In genomic region chr9:33295571-33295970, GRCh38 we compare ENCODE assay signal across 12 cellular contexts. TPM values are rescaled to one million over a fixed set of nuclear protein-coding genes. Genes with fewer than 3 reads are reported as not detected.
DNase-seq lines count a peak whose midpoint lies in the region; ATAC-seq and TF ChIP-seq lines count a peak whose summit lies in the region.
"Had no signal": no experiment of that assay in that cellular context is flagged by ENCODE, and none has a peak within 500 bp of the region (broad histone marks: within the 10 kb centered on the region; RNA-seq: fewer than 3 reads in every experiment).

No MANE protein-coding gene starts in this region.

- H3K27ac Mint-ChIP-seq in activated naive CD8-positive, alpha-beta T cell treated with anti-CD3 and anti-CD28 coated beads for 36 hours, result peak overlapping the region; percentile 69

- no peaks in the 10 kb centered on the region for H3K27me3 ChIP-seq in prostate gland (replicated peaks; ENCODE audit: insufficient read depth)
- H3K27me3 ChIP-seq: esophagus squamous epithelium, sigmoid colon had no signal

- no peaks in the 10 kb centered on the region for H3K27me3 Mint-ChIP-seq in activated naive CD8-positive, alpha-beta T cell treated with anti-CD3 and anti-CD28 coated beads for 36 hours

- peak overlapping the region; percentile 12 for H3K4me3 Mint-ChIP-seq in activated naive CD8-positive, alpha-beta T cell treated with anti-CD3 and anti-CD28 coated beads for 36 hours

- H3K27ac ChIP-seq in prostate gland, result no peak overlapping the region
- H3K27ac ChIP-seq: esophagus squamous epithelium, sigmoid colon had no signal

- H3K9me3 Mint-ChIP-seq in activated naive CD8-positive, alpha-beta T cell treated with anti-CD3 and anti-CD28 coated beads for 36 hours, result no peaks in the 10 kb centered on the region

- in situ Hi-C loops in GM13976 (cut with MboI; ENCODE audit: low sequenced_read_pairs, unreplicated experiment), result no loop called here

- H3K4me3 ChIP-seq in prostate gland, result no peak overlapping the region
- H3K4me3 ChIP-seq: esophagus squamous epithelium, sigmoid colon had no signal

- H3K36me3 ChIP-seq in prostate gland, result peaks cover 0 to 15% of the 10 kb centered on the region in 2 donors

- no peak for TF ChIP-seq POLR2A in prostate gland (IDR thresholded peaks at IDR 0.05)

- intact Hi-C loops in prostate gland (cut with DNase I), result no loop called here

- H3K36me3 Mint-ChIP-seq in activated naive CD8-positive, alpha-beta T cell treated with anti-CD3 and anti-CD28 coated beads for 36 hours, result peaks cover 72% of the 10 kb centered on the region

- TF ChIP-seq CTCF in GM13976 (IDR thresholded peaks at IDR 0.05; ENCODE audit: borderline replicate concordance, control extremely low read depth, extremely low read depth, insufficient read depth, missing control alignments) (no peak), prostate gland (IDR thresholded peaks at IDR 0.05) (no peak)

- no peaks in the 10 kb centered on the region for H3K9me3 ChIP-seq in prostate gland
- H3K9me3 ChIP-seq: esophagus squamous epithelium, sigmoid colon had no signal

- peaks cover 7% of the 10 kb centered on the region for H3K4me1 ChIP-seq in prostate gland (replicated peaks)

- peaks cover 88% of the 10 kb centered on the region for H3K4me1 Mint-ChIP-seq in activated naive CD8-positive, alpha-beta T cell treated with anti-CD3 and anti-CD28 coated beads for 36 hours

- WGBS in prostate gland, result 85% methylated on average over 2 of the region's 2 CpGs

- ATAC-seq in GM19452 (IDR thresholded peaks at IDR 0.05; ENCODE audit: unreplicated experiment) (peak; percentile 37), HG03175 (IDR thresholded peaks at IDR 0.05; ENCODE audit: unreplicated experiment) (peak; percentile 43), HG02763 (IDR thresholded peaks at IDR 0.05; ENCODE audit: unreplicated experiment) (no peak)

- DNase-seq in GM13976 (ENCODE audit: low spot score), result peak; percentile 60
- no peak for DNase-seq in activated naive CD8-positive, alpha-beta T cell treated with anti-CD3 and anti-CD28 coated beads for 36 hours
- DNase-seq in glomerular visceral epithelial cell (ENCODE audit: extremely low spot score), result no peak
- DNase-seq in SHP77 (lab: John Stamatoyannopoulos, UW), result no peak
- no peak for DNase-seq in prostate gland (ENCODE audit: low spot score)
- DNase-seq: esophagus squamous epithelium, GF-D8, sigmoid colon had no signal

RNA-seq across cellular contexts. Expression of gene NFX1, which starts 5.3 kb away (rescaled TPM):
- total RNA-seq in activated naive CD8-positive, alpha-beta T cell treated with anti-CD3 and anti-CD28 coated beads for 36 hours, result 10 to 100 TPM; 38.9 to 40.8 TPM
- total RNA-seq in prostate gland, result 10 to 100 TPM; 30.8 to 39.5 TPM

RNA-seq across cellular contexts. Expression of gene CHMP5, which starts 30.7 kb away (rescaled TPM):
- 10 to 100 TPM; 73.9 to 75.4 TPM for total RNA-seq in activated naive CD8-positive, alpha-beta T cell treated with anti-CD3 and anti-CD28 coated beads for 36 hours
- total RNA-seq in prostate gland, result 10 to 100 TPM; 48.8 to 84.2 TPM

RNA-seq across cellular contexts. Expression of gene BAG1, which starts 31.1 kb away (rescaled TPM):
- 10 to 100 TPM; 87.2 to 90.9 TPM for total RNA-seq in activated naive CD8-positive, alpha-beta T cell treated with anti-CD3 and anti-CD28 coated beads for 36 hours
- total RNA-seq in prostate gland, result 100 to 1,000 TPM in 1 of 2 donors, 10 to 100 TPM in 1; 94.9 to 112 TPM

RNA-seq across cellular contexts. Expression of gene SPINK4, which starts 55.6 kb away (rescaled TPM):
- not detected for total RNA-seq in activated naive CD8-positive, alpha-beta T cell treated with anti-CD3 and anti-CD28 coated beads for 36 hours
- total RNA-seq in prostate gland, result not detected
- total RNA-seq: esophagus squamous epithelium; sigmoid colon; T-helper 1 cell treated with Interleukin-12 subunit alpha and Interleukin-12 subunit beta and Interleukin-4 antibody, amounts not matched to agents 30 ng/mL and 1 ng/mL, for 36 hours had no signal
